8 cellular contexts compared by ENCODE assay signal in the genomic region with DNA sequence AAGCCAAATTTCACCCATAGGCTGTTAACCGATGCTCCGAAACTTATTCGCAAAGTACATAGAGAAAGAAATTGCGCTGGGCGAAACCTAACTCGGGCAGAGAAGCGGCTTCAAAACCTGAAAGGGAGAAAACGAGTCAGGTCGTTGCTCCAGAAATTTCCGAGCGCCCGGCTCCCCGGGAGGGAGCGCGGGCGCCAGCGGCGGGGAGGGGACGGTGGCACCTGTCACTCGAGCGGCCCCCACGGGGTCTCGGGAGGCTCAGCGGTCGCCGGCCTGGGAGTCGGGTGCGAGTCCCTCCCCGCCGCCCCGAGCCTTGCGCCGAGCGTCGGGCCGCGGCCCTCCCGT. TPM values are rescaled to one million over a fixed set of nuclear protein-coding genes. Genes with fewer than 3 reads are reported as not detected.
DNase-seq lines count a peak whose midpoint lies in the region; ATAC-seq and TF ChIP-seq lines count a peak whose summit lies in the region.
"Not testable (repeated sequence)": the region's sequence is repeated elsewhere in the genome, so short reads cannot be mapped to it uniquely, and the experiment has no call there.

No MANE protein-coding gene starts in this region.

- peak overlapping the region; percentile 87 for H3K4me3 Mint-ChIP-seq in activated naive CD4-positive, alpha-beta T cell treated with anti-CD3 and anti-CD28 coated beads, Interleukin-2, amount 50 U/mL, for 24 hours
- peak overlapping the region; percentile 83 for H3K4me3 Mint-ChIP-seq in memory B cell

- H3K36me3 ChIP-seq in GM06990 (ENCODE audit: control insufficient read depth, insufficient read depth, low read length); SK-N-MC (ENCODE audit: insufficient read depth, low read length); esophagus (ENCODE audit: control insufficient read depth in 2 of 2, insufficient read depth in 2 of 2, low read length in 1 of 2); tibial nerve: not testable (repeated sequence)

- not testable (repeated sequence) for H3K9me3 Mint-ChIP-seq in activated naive CD4-positive, alpha-beta T cell treated with anti-CD3 and anti-CD28 coated beads, Interleukin-2, amount 50 U/mL, for 24 hours; memory B cell

- TF ChIP-seq EP300 in tibial nerve (IDR thresholded peaks at IDR 0.05): not testable (repeated sequence)

- not testable (repeated sequence) for H3K36me3 Mint-ChIP-seq in activated naive CD4-positive, alpha-beta T cell treated with anti-CD3 and anti-CD28 coated beads, Interleukin-2, amount 50 U/mL, for 24 hours; memory B cell

- peak overlapping the region; percentile 53 for H3K9ac ChIP-seq in SK-N-MC (ENCODE audit: insufficient read length)

- DNase-seq in GM06990 (ENCODE audit: extremely low read depth, insufficient read length); SK-N-MC (ENCODE audit: low read depth, low spot score); memory B cell (ENCODE audit: low spot score in 2 of 2); tibial nerve (ENCODE audit: low spot score in 2 of 2): not testable (repeated sequence)
- peak; percentile 2 for DNase-seq in HT1080 (ENCODE audit: low read depth)

- WGBS in esophagus, 2 donors: 0 to 1% methylated on average over 18 to 38 of the region's 38 CpGs
- 1% methylated on average over 19 to 21 of the region's 38 CpGs for WGBS in tibial nerve, 2 donors

- H3K27me3 Mint-ChIP-seq in activated naive CD4-positive, alpha-beta T cell treated with anti-CD3 and anti-CD28 coated beads, Interleukin-2, amount 50 U/mL, for 24 hours; memory B cell: not testable (repeated sequence)

- not testable (repeated sequence) for H3K27ac ChIP-seq in SK-N-MC
- H3K27ac ChIP-seq in esophagus (ENCODE audit: low read depth in 2 of 2, low read length in 1 of 2) (peak overlapping the region; percentile 70 to 85), skin epidermis (peak overlapping the region in 17 of 21 experiments; percentile 22 to 86 (median 60)), tibial nerve (peak overlapping the region; percentile 58 to 89 (median 78))

- TF ChIP-seq POLR2A in tibial nerve (IDR thresholded peaks at IDR 0.05): not testable (repeated sequence)

- peaks cover 14% of the 10 kb centered on the region for H3K4me1 Mint-ChIP-seq in activated naive CD4-positive, alpha-beta T cell treated with anti-CD3 and anti-CD28 coated beads, Interleukin-2, amount 50 U/mL, for 24 hours
- H3K4me1 Mint-ChIP-seq in memory B cell: not testable (repeated sequence)

- not testable (repeated sequence) for H3K27ac Mint-ChIP-seq in activated naive CD4-positive, alpha-beta T cell treated with anti-CD3 and anti-CD28 coated beads, Interleukin-2, amount 50 U/mL, for 24 hours
- H3K27ac Mint-ChIP-seq in memory B cell: peak overlapping the region; percentile 90

- not testable (repeated sequence) for H3K27me3 ChIP-seq in GM06990 (replicated peaks; ENCODE audit: control insufficient read depth, insufficient read depth, low read length); esophagus (ENCODE audit: control insufficient read depth in 1 of 2, insufficient read depth in 2 of 2, low read length in 2 of 2); tibial nerve

- H3K9me3 ChIP-seq in SK-N-MC (ENCODE audit: low read depth, low read length); esophagus (ENCODE audit: control insufficient read depth in 2 of 2, insufficient read depth in 1 of 2, low read depth in 1 of 2, low read length in 1 of 2); tibial nerve: not testable (repeated sequence)

- TF ChIP-seq CTCF in GM06990 (IDR thresholded peaks at IDR 0.05; ENCODE audit: insufficient read depth, low read length, poor library complexity, severe bottlenecking); tibial nerve (IDR thresholded peaks at IDR 0.05): not testable (repeated sequence)

- not testable (repeated sequence) for H3K4me1 ChIP-seq in esophagus (ENCODE audit: control insufficient read depth in 2 of 2, insufficient read depth in 2 of 2, low read length in 1 of 2); tibial nerve

- H3K4me3 ChIP-seq in GM06990 (replicated peaks; ENCODE audit: low read depth, low read length) (peak overlapping the region; percentile 64), SK-N-MC (peak overlapping the region; percentile 82), esophagus (ENCODE audit: low read depth in 1 of 2, low read length in 2 of 2) (peak overlapping the region; percentile 70 to 71), skin epidermis (peak overlapping the region; percentile 58 to 86 (median 76)), tibial nerve (peak overlapping the region; percentile 51 to 76 (median 63))

- peak; percentile 1 for ATAC-seq in memory B cell (ENCODE audit: low read depth)

RNA-seq across cellular contexts. Expression of a gene that starts 0.6 kb away (rescaled TPM):
- 1.9 and 2.0 TPM in 2 replicates for total RNA-seq in HT1080 (2014; rRNA removed; shearing (Covaris generic))
- polyA plus RNA-seq in HT1080 (2015; cell fraction: cytosol; rRNA removed): 4.5 and 4.6 TPM in 2 replicates
- 7.9 and 13.1 TPM in 2 replicates for polyA plus RNA-seq in HT1080 (2015; cell fraction: nucleus; rRNA removed)
- polyA plus RNA-seq in esophagus: 1 to 10 TPM; 2.3 to 4.0 TPM
- 10 to 100 TPM in 3 of 4 donors, 1 to 10 TPM in 1; 5.7 to 13.1 (median 11.6) TPM for total RNA-seq in tibial nerve
